Comparison of ENCODE assay signal across 15 cellular contexts in the genomic region with DNA sequence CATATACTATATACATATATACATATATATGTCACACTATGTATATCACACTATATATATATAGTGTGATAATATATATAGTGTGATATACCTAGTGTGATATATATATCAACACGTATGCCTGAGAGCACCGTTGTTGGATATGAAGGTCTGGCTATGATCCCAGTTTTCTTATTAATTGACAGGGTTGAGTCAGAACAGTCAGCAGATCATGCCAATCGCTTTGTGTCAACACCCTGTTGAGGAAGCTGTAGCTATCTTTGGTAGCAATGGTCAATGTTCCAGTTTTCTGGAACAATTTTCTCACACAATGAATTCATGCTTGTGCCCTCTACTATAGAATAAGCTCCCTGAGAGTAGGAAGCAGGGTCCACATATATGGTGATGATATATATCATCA.
DNase-seq lines count a peak whose midpoint lies in the region; ATAC-seq and TF ChIP-seq lines count a peak whose summit lies in the region.
"Had no signal": no experiment of that assay in that cellular context is flagged by ENCODE, and none has a peak within 500 bp of the region (broad histone marks: within the 10 kb centered on the region; RNA-seq: fewer than 3 reads in every experiment).

No MANE protein-coding gene starts in this region.

- no peaks in the 10 kb centered on the region for H3K36me3 Mint-ChIP-seq in Caco-2 (ENCODE audit: insufficient read depth, unreplicated experiment)
- H3K36me3 Mint-ChIP-seq in stimulated activated naive B cell treated with anti-CD40 and anti-IgM and Interleukin-4, amounts not matched to agents 10 μg/mL and 1 μg/mL and 100 μg/mL, for 72 hours = no peaks in the 10 kb centered on the region
- H3K36me3 Mint-ChIP-seq: CD4-positive, alpha-beta memory T cell; IgD-negative memory B cell had no signal

- H3K4me1 ChIP-seq in BE2C = no peaks in the 10 kb centered on the region
- H3K4me1 ChIP-seq in Caco-2 = no peaks in the 10 kb centered on the region

- no peaks in the 10 kb centered on the region for H3K27me3 ChIP-seq in BE2C
- H3K27me3 ChIP-seq in Caco-2 (replicated peaks; ENCODE audit: control insufficient read depth, insufficient read depth, low read length) = no peaks in the 10 kb centered on the region

- peaks cover 2% of the 10 kb centered on the region for H3K27me3 Mint-ChIP-seq in Caco-2 (ENCODE audit: insufficient read depth, unreplicated experiment)
- no peaks in the 10 kb centered on the region for H3K27me3 Mint-ChIP-seq in stimulated activated naive B cell treated with anti-CD40 and anti-IgM and Interleukin-4, amounts not matched to agents 10 μg/mL and 1 μg/mL and 100 μg/mL, for 72 hours
- H3K27me3 Mint-ChIP-seq: B cell; CD4-positive, alpha-beta memory T cell; IgD-negative memory B cell had no signal

- no peaks in the 10 kb centered on the region for H3K4me1 Mint-ChIP-seq in Caco-2 (ENCODE audit: low read depth, unreplicated experiment)
- no peaks in the 10 kb centered on the region for H3K4me1 Mint-ChIP-seq in stimulated activated naive B cell treated with anti-CD40 and anti-IgM and Interleukin-4, amounts not matched to agents 10 μg/mL and 1 μg/mL and 100 μg/mL, for 72 hours
- H3K4me1 Mint-ChIP-seq: B cell; CD4-positive, alpha-beta memory T cell; H9; IgD-negative memory B cell had no signal

- H3K36me3 ChIP-seq in BE2C = no peaks in the 10 kb centered on the region
- H3K36me3 ChIP-seq in Caco-2 (ENCODE audit: control insufficient read depth, insufficient read depth, low read length) = no peaks in the 10 kb centered on the region

- H3K27ac Mint-ChIP-seq in Caco-2 (ENCODE audit: unreplicated experiment) = no peak overlapping the region
- H3K27ac Mint-ChIP-seq in stimulated activated naive B cell treated with anti-CD40 and anti-IgM and Interleukin-4, amounts not matched to agents 10 μg/mL and 1 μg/mL and 100 μg/mL, for 72 hours = no peak overlapping the region
- H3K27ac Mint-ChIP-seq: B cell; CD4-positive, alpha-beta memory T cell; H9; IgD-negative memory B cell had no signal

- CTCF ChIA-PET in Caco-2 (lab: Charles Lee) = no interaction called here

- no peak for TF ChIP-seq CTCF in BE2C (IDR thresholded peaks at IDR 0.05; ENCODE audit: low read depth, low read length)
- TF ChIP-seq CTCF in LNCaP clone FGC (IDR thresholded peaks at IDR 0.05; ENCODE audit: control insufficient read depth, extremely low read depth, insufficient read depth) = no peak
- no peak for TF ChIP-seq CTCF in epithelial cell of proximal tubule (conservative IDR thresholded peaks at IDR 0.05; ENCODE audit: low read depth, low read length)
- no peak for TF ChIP-seq CTCF in Caco-2 (IDR thresholded peaks at IDR 0.05; ENCODE audit: insufficient read depth in 1 of 2, low read depth in 1 of 2, low read length in 1 of 2, severe bottlenecking in 1 of 2, unreplicated experiment in 1 of 2)

- intact Hi-C loops in Caco-2 (cut with micrococcal nuclease; ENCODE audit: unreplicated experiment) = no loop called here

- H3K4me3 ChIP-seq in BE2C (ENCODE audit: low read depth, low read length) = no peak overlapping the region
- H3K4me3 ChIP-seq in LNCaP clone FGC (ENCODE audit: low read depth, low read length) = no peak overlapping the region
- H3K4me3 ChIP-seq in epithelial cell of proximal tubule (ENCODE audit: low read depth, low read length) = no peak overlapping the region
- H3K4me3 ChIP-seq in Caco-2 (ENCODE audit: low read depth, low read length) = no peak overlapping the region

- H3K9me3 ChIP-seq in BE2C (no peaks in the 10 kb centered on the region), Caco-2 (no peaks in the 10 kb centered on the region)

- ATAC-seq in stimulated activated naive B cell treated with anti-CD40 and anti-IgM and Interleukin-4, amounts not matched to agents 10 μg/mL and 1 μg/mL and 100 μg/mL, for 72 hours (replicated peaks) = no peak

- peak; percentile 8 for DNase-seq in BE2C
- peak; percentile 32 for DNase-seq in LNCaP clone FGC (ENCODE audit: low read depth)
- DNase-seq in epithelial cell of proximal tubule (ENCODE audit: low read depth) = peak; percentile 75
- peak; percentile 54 for DNase-seq in mucosa of gallbladder (ENCODE audit: low spot score)
- DNase-seq in Caco-2 = no peak
- no peak for DNase-seq in LoVo (ENCODE audit: low spot score)
- DNase-seq in NCI-H1092 (lab: John Stamatoyannopoulos, UW) = no peak
- no peak for DNase-seq in stimulated activated naive B cell treated with anti-CD40 and anti-IgM and Interleukin-4, amounts not matched to agents 10 μg/mL and 1 μg/mL and 100 μg/mL, for 72 hours
- DNase-seq: CD4-positive, alpha-beta memory T cell; COR-L47; DMS 273 treated with DMSO at 0.1 percent for 48 hours; GOT3; H9 had no signal

- BruUV-seq in Caco-2 (replicated peaks; lab: Mats Ljungman, UMichigan) = no TSS peak

- POLR2A ChIA-PET in Caco-2 (lab: Charles Lee) = no interaction called here

- H3K9me3 Mint-ChIP-seq in Caco-2 (ENCODE audit: unreplicated experiment) = no peaks in the 10 kb centered on the region
- peaks cover 0 to 3% of the 10 kb centered on the region in 2 donors for H3K9me3 Mint-ChIP-seq in stimulated activated naive B cell treated with anti-CD40 and anti-IgM and Interleukin-4, amounts not matched to agents 10 μg/mL and 1 μg/mL and 100 μg/mL, for 72 hours

- no peak overlapping the region for H3K4me3 Mint-ChIP-seq in Caco-2 (ENCODE audit: unreplicated experiment)
- no peak overlapping the region for H3K4me3 Mint-ChIP-seq in stimulated activated naive B cell treated with anti-CD40 and anti-IgM and Interleukin-4, amounts not matched to agents 10 μg/mL and 1 μg/mL and 100 μg/mL, for 72 hours
- H3K4me3 Mint-ChIP-seq: B cell; CD4-positive, alpha-beta memory T cell; H9; IgD-negative memory B cell had no signal

Comparison
In these comparisons a context has a peak if more than half of its experiments do, and no peak if none do; other contexts are left out.
1. DNase-seq: peak in BE2C (single experiment), LNCaP clone FGC (single experiment), epithelial cell of proximal tubule (single experiment) and mucosa of gallbladder (single experiment); none in Caco-2 (0 of 2), LoVo (single experiment), NCI-H1092 (single experiment) and stimulated activated naive B cell treated with anti-CD40 and anti-IgM and Interleukin-4, amounts not matched to agents 10 μg/mL and 1 μg/mL and 100 μg/mL, for 72 hours (single experiment).